Comparison of ENCODE assay signal across 12 cellular contexts in the genomic region with DNA sequence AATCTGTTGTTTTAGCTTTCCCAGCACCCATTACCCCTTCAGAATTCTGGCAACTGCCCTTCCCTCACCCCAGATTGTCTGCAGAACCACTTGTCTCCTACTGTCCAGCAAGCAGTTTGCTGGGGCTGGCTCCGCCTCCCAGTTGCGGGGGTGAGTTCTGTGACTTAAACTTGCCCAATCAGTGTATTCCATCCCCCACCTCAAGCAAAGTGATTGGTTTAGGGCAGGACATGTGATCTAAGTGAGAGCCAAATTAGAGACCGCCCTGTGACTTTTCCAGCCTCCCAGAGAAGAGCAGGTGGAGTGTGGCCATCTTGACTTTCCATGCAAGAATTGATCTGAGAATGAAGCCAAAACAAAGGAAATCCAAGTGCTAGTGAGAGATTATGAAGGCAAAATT. TPM values are rescaled to one million over a fixed set of nuclear protein-coding genes. Genes with fewer than 3 reads are reported as not detected.
A peak's percentile ranks its signal among the peaks of the same experiment; 100 is the strongest.
DNase-seq lines count a peak whose midpoint lies in the region; ATAC-seq, FAIRE-seq and TF ChIP-seq lines count a peak whose summit lies in the region.
"Had no signal": no experiment of that assay in that cellular context is flagged by ENCODE, and none has a peak within 500 bp of the region (broad histone marks: within the 10 kb centered on the region; RNA-seq: fewer than 3 reads in every experiment).

No MANE protein-coding gene starts in this region.

- H3K4me3 ChIP-seq in AG10803 (ENCODE audit: low read length), result no peak overlapping the region
- H3K4me3 ChIP-seq in endodermal cell (ENCODE audit: low read length), result no peak overlapping the region
- H3K4me3 ChIP-seq: thoracic aorta had no signal

- H3K27me3 ChIP-seq in H9 (ENCODE audit: insufficient read depth, low read length), result no peaks in the 10 kb centered on the region
- H3K27me3 ChIP-seq in endodermal cell (ENCODE audit: control insufficient read depth, insufficient read depth, low read length, poor library complexity, severe bottlenecking), result no peaks in the 10 kb centered on the region

- H3K23ac ChIP-seq in H9 (ENCODE audit: insufficient read length, low read depth, low read length), result no peak overlapping the region

- no peak overlapping the region for H2BK12ac ChIP-seq in H9 (ENCODE audit: insufficient read length, low read depth, low read length)

- H4K20me1 ChIP-seq in H9 (ENCODE audit: control insufficient read depth, insufficient read depth, insufficient read length), result no peaks in the 10 kb centered on the region

- no peak overlapping the region for H3K4ac ChIP-seq in H9 (ENCODE audit: low read depth, low read length)

- no peak overlapping the region for H2BK5ac ChIP-seq in H9 (ENCODE audit: insufficient read length, low read length)

- H3K9me3 ChIP-seq in H9 (ENCODE audit: control insufficient read depth, low read depth, low read length) (no peaks in the 10 kb centered on the region), endodermal cell (ENCODE audit: control insufficient read depth, low read length) (no peaks in the 10 kb centered on the region)
- H3K9me3 ChIP-seq: thoracic aorta had no signal

- no peak overlapping the region for H4K5ac ChIP-seq in H9 (ENCODE audit: insufficient read length, low read depth, low read length)

- H3K4me1 ChIP-seq in H9 (ENCODE audit: insufficient read depth, low read length), result no peaks in the 10 kb centered on the region
- no peaks in the 10 kb centered on the region for H3K4me1 ChIP-seq in endodermal cell (ENCODE audit: control insufficient read depth, insufficient read depth, low read length)

- H3K56ac ChIP-seq in H9 (ENCODE audit: insufficient read length, low read depth, low read length), result no peak overlapping the region

- peaks cover 7% of the 10 kb centered on the region in 2 experiments for H3K9me3 Mint-ChIP-seq in H9
- H3K9me3 Mint-ChIP-seq in endodermal cell, result peaks cover 13% of the 10 kb centered on the region

- no peak overlapping the region for H2BK120ac ChIP-seq in H9 (ENCODE audit: low read depth, low read length, poor library complexity, severe bottlenecking)

- no peak for TF ChIP-seq CTCF in AG10803 (conservative IDR thresholded peaks at IDR 0.05; ENCODE audit: low read length)
- no peak for TF ChIP-seq CTCF in H9 (conservative IDR thresholded peaks at IDR 0.05)
- no peak for TF ChIP-seq CTCF in endodermal cell (conservative IDR thresholded peaks at IDR 0.05)

- no peak overlapping the region for H3K27ac ChIP-seq in H9 (ENCODE audit: insufficient read length, low read depth, low read length)
- no peak overlapping the region for H3K27ac ChIP-seq in endodermal cell (ENCODE audit: low read depth, low read length)
- H3K27ac ChIP-seq: thoracic aorta had no signal

- H3K27me3 Mint-ChIP-seq in H9 (ENCODE audit: low read depth) (no peaks in the 10 kb centered on the region; the same call in 1 of the 2 replicates), endodermal cell (ENCODE audit: insufficient read depth) (no peaks in the 10 kb centered on the region)

- WGBS in H9 (ENCODE audit: extremely low coverage, insufficient read length, low lambda C conversion rate), result no CpG with 5 or more reads among the region's 3 CpGs
- 64 to 100% methylated on average over 1 to 3 of the region's 3 CpGs for WGBS in endodermal cell (ENCODE audit: insufficient coverage in 1 of 2, insufficient read length in 1 of 2), 2 experiments

- H3K14ac ChIP-seq in H9 (ENCODE audit: insufficient read depth, low read length), result no peak overlapping the region

- H3K79me1 ChIP-seq in H9 (ENCODE audit: insufficient read depth, low read depth, low read length, poor library complexity, severe bottlenecking), result no peaks in the 10 kb centered on the region

- no peak for TF ChIP-seq POLR2A in H54 (IDR thresholded peaks at IDR 0.05; ENCODE audit: low read depth, low read length)

- H2BK20ac ChIP-seq in H9 (ENCODE audit: low read depth, low read length, poor library complexity, severe bottlenecking), result no peak overlapping the region

- H3K18ac ChIP-seq in H9 (ENCODE audit: insufficient read length, low read depth, low read length), result no peak overlapping the region

- ATAC-seq in GM19324 (IDR thresholded peaks at IDR 0.05; ENCODE audit: low FRiP score, unreplicated experiment) (no peak), GM19023 (IDR thresholded peaks at IDR 0.05; ENCODE audit: unreplicated experiment) (no peak)

- DNase-seq in AG10803 (ENCODE audit: low read depth) (peak; percentile 6), H9 (peak; percentile 84), NCI-H69 (lab: John Stamatoyannopoulos, UW) (peak; percentile 59), endodermal cell (peak; percentile 81), H54 (ENCODE audit: insufficient read length, low spot score) (no peak), NCI-H1694 treated with DMSO at 0.1 percent for 48 hours (lab: John Stamatoyannopoulos, UW) (no peak)
- DNase-seq: activated CD4-positive, alpha-beta T cell treated with anti-CD3 and anti-CD28 coated beads for 1 hour had no signal

- no peak overlapping the region for H4K91ac ChIP-seq in H9 (ENCODE audit: insufficient read length, low read depth, low read length)

- H3K36me3 Mint-ChIP-seq in H9 (ENCODE audit: insufficient read depth in 1 of 3, low read depth in 3 of 3), result peaks cover 0 to 5% (median 3%) of the 10 kb centered on the region in 3 experiments; a peak in 5 of 7 replicates
- no peaks in the 10 kb centered on the region for H3K36me3 Mint-ChIP-seq in endodermal cell (ENCODE audit: low read depth)

- H3K27ac Mint-ChIP-seq in H9, result peak overlapping the region in 1 of 3 experiments; percentile 54; a peak in 1 of 7 replicates
- H3K27ac Mint-ChIP-seq in endodermal cell, result no peak overlapping the region

- H4K8ac ChIP-seq in H9 (replicated peaks; ENCODE audit: insufficient read length, low read depth, low read length), result no peak overlapping the region

- H3K36me3 ChIP-seq in endodermal cell (ENCODE audit: control insufficient read depth, insufficient read depth, low read length), result no peaks in the 10 kb centered on the region
- H3K36me3 ChIP-seq: thoracic aorta had no signal

- H3K9ac ChIP-seq in H9 (ENCODE audit: extremely low read depth, insufficient read length, low read length) (no peak overlapping the region), endodermal cell (ENCODE audit: extremely low read depth, low read length, poor library complexity, severe bottlenecking) (no peak overlapping the region)

- H3K4me1 Mint-ChIP-seq in H9 (peaks cover 0 to 7% of the 10 kb centered on the region in 2 experiments; a peak in 1 of 4 replicates), endodermal cell (no peaks in the 10 kb centered on the region)

- H2BK15ac ChIP-seq in H9 (ENCODE audit: low read depth, low read length), result no peak overlapping the region

- H3K23me2 ChIP-seq in H9 (ENCODE audit: insufficient read length, low read depth, low read length, poor library complexity, severe bottlenecking), result no peaks in the 10 kb centered on the region

- H3T11ph ChIP-seq in H9 (ENCODE audit: low read length), result no peak overlapping the region

- no peak for FAIRE-seq in H54 (lab: Jason Lieb, UNC)
- FAIRE-seq: endometrium, RCC 7860 had no signal

- H3K79me2 ChIP-seq in H9 (ENCODE audit: insufficient read depth, low read length), result no peaks in the 10 kb centered on the region

- H3K4me2 ChIP-seq in H9 (ENCODE audit: insufficient read depth, insufficient read length, low read length), result no peak overlapping the region

- H2AK5ac ChIP-seq in H9 (ENCODE audit: insufficient read length, low read length), result no peak overlapping the region

- peak overlapping the region in 1 of 2 experiments; percentile 33; a peak in 1 of 5 replicates for H3K4me3 Mint-ChIP-seq in H9
- H3K4me3 Mint-ChIP-seq in endodermal cell, result no peak overlapping the region

- no peak overlapping the region for H2AFZ ChIP-seq in H9 (ENCODE audit: low read length)

RNA-seq across cellular contexts. Expression of a gene that starts 22.7 kb away (rescaled TPM):
- total RNA-seq in H9 (2021), result 6.7 and 6.9 TPM in 2 replicates
- total RNA-seq in endodermal cell, result 1 to 10 TPM; 2.8 to 5.9 TPM
- polyA plus RNA-seq in endodermal cell (2013, experiment 1 of 2), result 13.0 TPM
- polyA plus RNA-seq in endodermal cell (2013, experiment 2 of 2), result 12.7 TPM
- total RNA-seq: thoracic aorta had no signal

RNA-seq across cellular contexts. Expression of a gene that starts 46.3 kb away (rescaled TPM):
- total RNA-seq in H9 (2021), result 5.9 and 6.1 TPM in 2 replicates
- 1 to 10 TPM; 3.2 to 5.0 TPM for total RNA-seq in endodermal cell
- 13.5 TPM for polyA plus RNA-seq in endodermal cell (2013, experiment 1 of 2)
- polyA plus RNA-seq in endodermal cell (2013, experiment 2 of 2), result 12.8 TPM

Comparison
In these comparisons a context has a peak if more than half of its experiments do, and no peak if none do; other contexts are left out.
1. DNase-seq: peak in AG10803 (single experiment), H9 (single experiment), NCI-H69 (single experiment) and endodermal cell (single experiment); none in H54 (single experiment) and NCI-H1694 treated with DMSO at 0.1 percent for 48 hours (single experiment).